Comparison of ENCODE assay signal across 2 cellular contexts in genomic region chr2:27376866-27377617, GRCh38.
TF ChIP-seq lines count a peak whose summit lies in the region.

No MANE protein-coding gene starts in this region.

TF ChIP-seq in HCT116, 20 proteins besides CTCF, POLR2A, EP300 and RAD21:
- no peak for TF ChIP-seq ZBTB33 (IDR thresholded peaks at IDR 0.05; ENCODE audit: extremely low read depth, insufficient replicate concordance, low read length)
- no peak for TF ChIP-seq ELF1 (IDR thresholded peaks at IDR 0.05; ENCODE audit: borderline replicate concordance, low read depth)
- no peak for TF ChIP-seq SIN3A (IDR thresholded peaks at IDR 0.05; ENCODE audit: low read depth)
- no peak for TF ChIP-seq CBX3 (IDR thresholded peaks at IDR 0.05; ENCODE audit: low read depth)

TF ChIP-seq in K562, 482 proteins besides CTCF, POLR2A, EP300 and RAD21:
- TF ChIP-seq ZNF740 (CRISPR knock-in tag; IDR thresholded peaks at IDR 0.05) (peak; percentile 59; the same call in 1 of the 2 replicates), ZNF740 (tag; IDR thresholded peaks at IDR 0.05) (no peak), POLR2AphosphoS2 (IDR thresholded peaks at IDR 0.05; ENCODE audit: low read length) (peak; percentile 78), SUPT5H (IDR thresholded peaks at IDR 0.05) (0 out of 2 replicates have a peak, but pooled peaks have one; percentile 27), FOXK1 (CRISPR knock-in tag; IDR thresholded peaks at IDR 0.05; ENCODE audit: borderline replicate concordance) (no peak)
- TF ChIP-seq, protein P1, sequence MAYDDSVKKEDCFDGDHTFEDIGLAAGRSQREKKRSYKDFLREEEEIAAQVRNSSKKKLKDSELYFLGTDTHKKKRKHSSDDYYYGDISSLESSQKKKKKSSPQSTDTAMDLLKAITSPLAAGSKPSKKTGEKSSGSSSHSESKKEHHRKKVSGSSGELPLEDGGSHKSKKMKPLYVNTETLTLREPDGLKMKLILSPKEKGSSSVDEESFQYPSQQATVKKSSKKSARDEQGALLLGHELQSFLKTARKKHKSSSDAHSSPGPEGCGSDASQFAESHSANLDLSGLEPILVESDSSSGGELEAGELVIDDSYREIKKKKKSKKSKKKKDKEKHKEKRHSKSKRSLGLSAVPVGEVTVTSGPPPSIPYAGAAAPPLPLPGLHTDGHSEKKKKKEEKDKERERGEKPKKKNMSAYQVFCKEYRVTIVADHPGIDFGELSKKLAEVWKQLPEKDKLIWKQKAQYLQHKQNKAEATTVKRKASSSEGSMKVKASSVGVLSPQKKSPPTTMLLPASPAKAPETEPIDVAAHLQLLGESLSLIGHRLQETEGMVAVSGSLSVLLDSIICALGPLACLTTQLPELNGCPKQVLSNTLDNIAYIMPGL (CRISPR knock-in tag; IDR thresholded peaks at IDR 0.05), result no peak
